Comparison of ENCODE assay signal across 8 cellular contexts in genomic region chr16:2266887-2267286, GRCh38. TPM values are rescaled to one million over a fixed set of nuclear protein-coding genes. Genes with fewer than 3 reads are reported as not detected.
DNase-seq lines count a peak whose midpoint lies in the region; FAIRE-seq and TF ChIP-seq lines count a peak whose summit lies in the region.
"Not testable (repeated sequence)": the region's sequence is repeated elsewhere in the genome, so short reads cannot be mapped to it uniquely, and the experiment has no call there.

No MANE protein-coding gene starts in this region.

- CTCF ChIA-PET in H1 (lab: Charles Lee; ENCODE audit: partially characterized antibody), result interaction anchor here (1.8 kb wide), 1 partner anchor 15 kb away, joined by 4 read pairs; the partner anchor contains the start of gene ECI1

- not testable (repeated sequence) for H4K91ac ChIP-seq in H1 (replicated peaks; ENCODE audit: insufficient read length, low read length)

- H4K8ac ChIP-seq in H1 (ENCODE audit: extremely low read depth, insufficient read depth, low read length), result not testable (repeated sequence)

- not testable (repeated sequence) for H2BK120ac ChIP-seq in H1 (replicated peaks; ENCODE audit: low read depth, low read length)

- intact Hi-C loops in CD14-positive monocyte (cut with micrococcal nuclease), result loop anchor here (5.0 kb wide), 3 partner anchors 45 to 240 kb away; partner anchors contain the start of genes MLST8 (in 2 of the 2) and E4F1 (in 1 of the 2)

- H3K27me3 Mint-ChIP-seq in CD14-positive monocyte (ENCODE audit: low read depth in 3 of 3); activated naive CD4-positive, alpha-beta T cell treated with anti-CD3 and anti-CD28 coated beads, Interleukin-2, amount 50 U/mL, for 24 hours; neural progenitor cell (ENCODE audit: insufficient read depth, low read depth): not testable (repeated sequence)

- H3K4me3 ChIP-seq in HUES6 (ENCODE audit: low read depth, low read length) (peak overlapping the region; percentile 94), H1 (ENCODE audit: extremely low read depth in 1 of 4, insufficient read depth in 2 of 4, low read depth in 3 of 4, low read length in 4 of 4) (peak overlapping the region; percentile 65 to 99 (median 94)), iPS-18c (ENCODE audit: insufficient read depth, low read depth, low read length) (peak overlapping the region; percentile 93), neural progenitor cell (peak overlapping the region; percentile 86), stomach smooth muscle (ENCODE audit: low read length in 2 of 2) (peak overlapping the region; percentile 63 to 96)

- not testable (repeated sequence) for H3K23ac ChIP-seq in H1 (ENCODE audit: insufficient read length)

- not testable (repeated sequence) for H2BK20ac ChIP-seq in H1 (ENCODE audit: low read length)

- H3K36me3 ChIP-seq in HUES6 (ENCODE audit: control insufficient read depth, insufficient read depth, low read length) (peaks cover 38% of the 10 kb centered on the region), H1 (ENCODE audit: control insufficient read depth in 2 of 4, insufficient read depth in 4 of 4, low read length in 3 of 4) (peaks cover 17 to 26% (median 23%) of the 10 kb centered on the region in 4 experiments), stomach smooth muscle (ENCODE audit: control insufficient read depth in 2 of 2, insufficient read depth in 2 of 2, low read length in 2 of 2) (peaks cover 10 to 18% of the 10 kb centered on the region in 2 donors)
- H3K36me3 ChIP-seq in neural progenitor cell, result not testable (repeated sequence)

- H3K14ac ChIP-seq in H1 (ENCODE audit: insufficient read length), result not testable (repeated sequence)

- not testable (repeated sequence) for H2AFZ ChIP-seq in H1 (ENCODE audit: low read length); neural progenitor cell (replicated peaks)

- H3K18ac ChIP-seq in H1 (ENCODE audit: extremely low read depth, low read length), result not testable (repeated sequence)

- not testable (repeated sequence) for H3K56ac ChIP-seq in H1 (replicated peaks; ENCODE audit: insufficient read length, low read depth, low read length)

- H2BK5ac ChIP-seq in H1 (ENCODE audit: low read depth, low read length), result not testable (repeated sequence)

- TF ChIP-seq RAD21 in H1 (IDR thresholded peaks at IDR 0.05 in 1 of 2, conservative IDR thresholded peaks at IDR 0.05 in 1 of 2; ENCODE audit: low read depth in 2 of 2, low read length in 2 of 2), result not testable (repeated sequence)

- H3K4me1 ChIP-seq in HUES6 (ENCODE audit: control insufficient read depth, insufficient read depth, low read length); H1 (replicated peaks in 1 of 4; ENCODE audit: control insufficient read depth in 3 of 4, insufficient read depth in 4 of 4, low read length in 3 of 4): not testable (repeated sequence)
- H3K4me1 ChIP-seq in neural progenitor cell (peaks cover 13% of the 10 kb centered on the region), stomach smooth muscle (ENCODE audit: control insufficient read depth, insufficient read depth, low read length) (peaks cover 25% of the 10 kb centered on the region)

- H2BK15ac ChIP-seq in H1 (ENCODE audit: low read length), result not testable (repeated sequence)

- WGBS in H1 (ENCODE audit: extremely low coverage in 1 of 2, insufficient coverage in 1 of 2, insufficient read length in 1 of 2, insufficient replicate concordance in 2 of 2, low coverage in 1 of 2, low lambda C conversion rate in 2 of 2, missing lambda C conversion rate in 1 of 2), 2 experiments, result 5% methylated on average over 11 of the region's 12 CpGs; no CpG with 5 or more reads in 1 of the 2 experiments

- H4K20me1 ChIP-seq in H1 (replicated peaks in 1 of 2; ENCODE audit: control insufficient read depth in 1 of 2, insufficient read depth in 2 of 2, low read length in 2 of 2) (peaks cover 30 to 32% of the 10 kb centered on the region in 2 experiments), neural progenitor cell (ENCODE audit: low read depth) (peaks cover 70% of the 10 kb centered on the region)

- not testable (repeated sequence) for H3K9me3 ChIP-seq in HUES6 (ENCODE audit: control insufficient read depth, insufficient read depth, low read depth, low read length); H1 (ENCODE audit: insufficient read depth in 2 of 2, low read depth in 1 of 2, low read length in 1 of 2); iPS-18c (ENCODE audit: control insufficient read depth, insufficient read depth, low read length); neural progenitor cell (ENCODE audit: low read depth); stomach smooth muscle (ENCODE audit: control insufficient read depth in 2 of 2, low read length in 2 of 2)

- not testable (repeated sequence) for H3K4ac ChIP-seq in H1 (replicated peaks; ENCODE audit: insufficient read length, low read depth, low read length)

- H3K4me3 Mint-ChIP-seq in CD14-positive monocyte (peak overlapping the region; percentile 86 to 96), neural progenitor cell (peak overlapping the region; percentile 96)
- H3K4me3 Mint-ChIP-seq in activated naive CD4-positive, alpha-beta T cell treated with anti-CD3 and anti-CD28 coated beads, Interleukin-2, amount 50 U/mL, for 24 hours, result peak overlapping the region; percentile 94

- H3K27me3 ChIP-seq in HUES6 (ENCODE audit: control insufficient read depth, insufficient read depth, low read length); H1 (replicated peaks in 1 of 4; ENCODE audit: control insufficient read depth in 3 of 4, extremely low read depth in 1 of 4, insufficient read depth in 3 of 4, low read length in 3 of 4); neural progenitor cell; stomach smooth muscle (ENCODE audit: control insufficient read depth in 1 of 2, insufficient read depth in 2 of 2, low read length in 2 of 2): not testable (repeated sequence)

- H2AK5ac ChIP-seq in H1 (ENCODE audit: low read depth, low read length), result not testable (repeated sequence)

- H3K9ac ChIP-seq in HUES6 (ENCODE audit: low read length), result peak overlapping the region; percentile 93
- peak overlapping the region; percentile 96 to 100 (median 98) for H3K9ac ChIP-seq in H1 (replicated peaks in 1 of 4; ENCODE audit: extremely low read depth in 1 of 4, low read depth in 3 of 4, low read length in 3 of 4)
- H3K9ac ChIP-seq in neural progenitor cell, result peak overlapping the region; percentile 100
- peak overlapping the region; percentile 55 to 82 for H3K9ac ChIP-seq in stomach smooth muscle (ENCODE audit: low read length in 2 of 2)

- peak overlapping the region; percentile 96; the same call in 1 of the 2 replicates for H3K27ac ChIP-seq in HUES6 (ENCODE audit: low read depth, low read length)
- H3K27ac ChIP-seq in H1 (ENCODE audit: low read depth, low read length); neural progenitor cell; stomach smooth muscle (ENCODE audit: low read length): not testable (repeated sequence)

- H3F3A ChIP-seq in neural progenitor cell (ENCODE audit: low read depth), result peaks cover 15% of the 10 kb centered on the region

- not testable (repeated sequence) for H3K9me3 Mint-ChIP-seq in CD14-positive monocyte; activated naive CD4-positive, alpha-beta T cell treated with anti-CD3 and anti-CD28 coated beads, Interleukin-2, amount 50 U/mL, for 24 hours; neural progenitor cell

- H3K36me3 Mint-ChIP-seq in CD14-positive monocyte (peaks cover 28 to 35% of the 10 kb centered on the region in 2 donors), neural progenitor cell (peaks cover 21% of the 10 kb centered on the region)
- not testable (repeated sequence) for H3K36me3 Mint-ChIP-seq in activated naive CD4-positive, alpha-beta T cell treated with anti-CD3 and anti-CD28 coated beads, Interleukin-2, amount 50 U/mL, for 24 hours

- not testable (repeated sequence) for H3K23me2 ChIP-seq in H1 (ENCODE audit: low read depth, low read length)

- TF ChIP-seq POLR2A in H1 (IDR thresholded peaks at IDR 0.05; ENCODE audit: control extremely low read depth in 1 of 2, low read depth in 2 of 2, low read length in 2 of 2), result not testable (repeated sequence)

- H3K4me2 ChIP-seq in H1 (ENCODE audit: insufficient read depth in 1 of 2, low read depth in 2 of 2, low read length in 2 of 2) (peak overlapping the region; percentile 69 to 93), neural progenitor cell (peak overlapping the region; percentile 78)

- H3K79me1 ChIP-seq in H1 (ENCODE audit: low read depth, low read length), result peaks cover 15% of the 10 kb centered on the region

- H3K27ac Mint-ChIP-seq in CD14-positive monocyte, result peak overlapping the region; percentile 89 to 99 (median 94)
- H3K27ac Mint-ChIP-seq in activated naive CD4-positive, alpha-beta T cell treated with anti-CD3 and anti-CD28 coated beads, Interleukin-2, amount 50 U/mL, for 24 hours, result peak overlapping the region; percentile 91
- peak overlapping the region; percentile 51 for H3K27ac Mint-ChIP-seq in neural progenitor cell

- POLR2A ChIA-PET in H1 (lab: Charles Lee; ENCODE audit: partially characterized antibody), result interaction anchor here (0.8 to 13.7 kb wide), 6 partner anchors 12 to 202 kb away, joined by 3 to 228 read pairs (median 4); partner anchors contain the start of genes ABCA3, DNASE1L2, ECI1 and TRAF7

- H4K5ac ChIP-seq in H1 (ENCODE audit: insufficient read length, low read depth, low read length), result not testable (repeated sequence)

- H3K4me1 Mint-ChIP-seq in CD14-positive monocyte, result peaks cover 31% of the 10 kb centered on the region
- H3K4me1 Mint-ChIP-seq in activated naive CD4-positive, alpha-beta T cell treated with anti-CD3 and anti-CD28 coated beads, Interleukin-2, amount 50 U/mL, for 24 hours, result peaks cover 33% of the 10 kb centered on the region
- peaks cover 26% of the 10 kb centered on the region for H3K4me1 Mint-ChIP-seq in neural progenitor cell

- peak; percentile 48 for FAIRE-seq in H1 (lab: Jason Lieb, UNC)

- DNase-seq in CD14-positive monocyte (ENCODE audit: low spot score); H1 (ENCODE audit: low read depth in 1 of 2, low spot score in 2 of 2): not testable (repeated sequence)
- DNase-seq in T follicular helper cell (ENCODE audit: low read depth), result peak; percentile 12
- DNase-seq in neural progenitor cell (ENCODE audit: low spot score), result peak; percentile 26

- TF ChIP-seq EP300 in H1 (IDR thresholded peaks at IDR 0.05; ENCODE audit: borderline replicate concordance in 1 of 2, low read depth in 2 of 2, low read length in 2 of 2), result not testable (repeated sequence)

- H3K79me2 ChIP-seq in H1 (ENCODE audit: control insufficient read depth in 1 of 2, insufficient read depth in 2 of 2, low read length in 2 of 2) (peaks cover 48 to 67% of the 10 kb centered on the region in 2 experiments), neural progenitor cell (ENCODE audit: low read depth) (peaks cover 79% of the 10 kb centered on the region)

- not testable (repeated sequence) for TF ChIP-seq CTCF in CD14-positive monocyte (IDR thresholded peaks at IDR 0.05); H1 (IDR thresholded peaks at IDR 0.05; ENCODE audit: control extremely low read depth in 1 of 3, insufficient read depth in 1 of 3, low read depth in 1 of 3, low read length in 3 of 3); neural progenitor cell (IDR thresholded peaks at IDR 0.05)

- not testable (repeated sequence) for H2BK12ac ChIP-seq in H1 (ENCODE audit: low read depth, low read length)

RNA-seq across cellular contexts. Expression of gene RNPS1, which starts 1.0 kb away (rescaled TPM):
- polyA plus RNA-seq in CD14-positive monocyte (100 to 1,000 TPM in 1 of 2 donors, 10 to 100 TPM in 1; 93.7 to 106 TPM), H1 (2011; rRNA removed) (350 and 516 TPM in 2 replicates)
- total RNA-seq in H1 (2021; fragmentation: NEBNext Ultra II Directional; extraction: Animal tissue kit (Norgen Biotek cat#: 25700)), result 330 and 357 TPM in 2 replicates
- polyA plus RNA-seq in H1 (2011; cell fraction: cytosol; rRNA removed), result 390 TPM
- 343 TPM for polyA plus RNA-seq in H1 (2011; cell fraction: nucleus; rRNA removed)
- polyA plus RNA-seq in H1 (2012, experiment 1 of 2), result 265 to 341 TPM (median 323 TPM) in 4 replicates
- polyA plus RNA-seq in H1 (2012, experiment 2 of 2), result 331 TPM
- polyA plus RNA-seq in H1 (2013, experiment 1 of 2), result 282 TPM
- 281 TPM for polyA plus RNA-seq in H1 (2013, experiment 2 of 2)
- 137 and 199 TPM in 2 replicates for polyA minus RNA-seq in H1 (2011; rRNA and poly(A)+ RNA removed)
- 150 TPM for polyA minus RNA-seq in H1 (2011; cell fraction: cytosol; rRNA and poly(A)+ RNA removed)
- 141 TPM for polyA minus RNA-seq in H1 (2011; cell fraction: nucleus; rRNA and poly(A)+ RNA removed)
- 176 and 284 TPM in 2 replicates for total RNA-seq in neural progenitor cell (ENCODE audit: low replicate concordance)

RNA-seq across cellular contexts. Expression of gene ECI1, which starts 15.5 kb away (rescaled TPM):
- polyA plus RNA-seq in CD14-positive monocyte (10 to 100 TPM; 52.3 to 74.5 TPM), H1 (2011; rRNA removed) (151 and 154 TPM in 2 replicates)
- total RNA-seq in H1 (2021; fragmentation: NEBNext Ultra II Directional; extraction: Animal tissue kit (Norgen Biotek cat#: 25700)), result 79.5 and 80.0 TPM in 2 replicates
- 133 TPM for polyA plus RNA-seq in H1 (2011; cell fraction: cytosol; rRNA removed)
- 128 TPM for polyA plus RNA-seq in H1 (2011; cell fraction: nucleus; rRNA removed)
- 67.8 to 120 TPM (median 104 TPM) in 4 replicates for polyA plus RNA-seq in H1 (2012, experiment 1 of 2)
- 83.0 TPM for polyA plus RNA-seq in H1 (2012, experiment 2 of 2)
- polyA plus RNA-seq in H1 (2013, experiment 1 of 2), result 59.9 TPM
- 52.9 TPM for polyA plus RNA-seq in H1 (2013, experiment 2 of 2)
- polyA minus RNA-seq in H1 (2011; rRNA and poly(A)+ RNA removed), result 20.6 and 24.2 TPM in 2 replicates
- polyA minus RNA-seq in H1 (2011; cell fraction: cytosol; rRNA and poly(A)+ RNA removed), result 42.8 TPM
- polyA minus RNA-seq in H1 (2011; cell fraction: nucleus; rRNA and poly(A)+ RNA removed), result 39.6 TPM
- 39.7 and 85.6 TPM in 2 replicates for total RNA-seq in neural progenitor cell (ENCODE audit: low replicate concordance)

RNA-seq across cellular contexts. Expression of gene DNASE1L2, which starts 30.6 kb away (rescaled TPM):
- not detected for polyA plus RNA-seq in CD14-positive monocyte
- 0.19 and 0.35 TPM in 2 replicates for total RNA-seq in H1 (2021; fragmentation: NEBNext Ultra II Directional; extraction: Animal tissue kit (Norgen Biotek cat#: 25700))
- 0.75 and 0.97 TPM in 2 replicates for polyA plus RNA-seq in H1 (2011; rRNA removed)
- polyA plus RNA-seq in H1 (2011; cell fraction: cytosol; rRNA removed), result 0.41 TPM
- 2.0 TPM for polyA plus RNA-seq in H1 (2011; cell fraction: nucleus; rRNA removed)
- polyA plus RNA-seq in H1 (2012, experiment 1 of 2), result 0.20 to 0.64 TPM (median 0.42 TPM) in 4 replicates
- polyA plus RNA-seq in H1 (2012, experiment 2 of 2), result 0.24 TPM
- polyA plus RNA-seq in H1 (2013, experiment 1 of 2), result 0.28 TPM
- polyA plus RNA-seq in H1 (2013, experiment 2 of 2), result 0.22 TPM
- 0.09 and 0.12 TPM in 2 replicates for polyA minus RNA-seq in H1 (2011; rRNA and poly(A)+ RNA removed)
- not detected for polyA minus RNA-seq in H1 (2011; cell fraction: cytosol; rRNA and poly(A)+ RNA removed)
- polyA minus RNA-seq in H1 (2011; cell fraction: nucleus; rRNA and poly(A)+ RNA removed), result 0.60 TPM
- total RNA-seq in neural progenitor cell (ENCODE audit: low replicate concordance), result 0.21 and 1.6 TPM in 2 replicates

RNA-seq across cellular contexts. Expression of gene E4F1, which starts 43.5 kb away (rescaled TPM):
- polyA plus RNA-seq in CD14-positive monocyte (1 to 10 TPM; 4.9 to 5.8 TPM), H1 (2011; rRNA removed) (27.0 and 34.2 TPM in 2 replicates)
- 21.9 and 22.2 TPM in 2 replicates for total RNA-seq in H1 (2021; fragmentation: NEBNext Ultra II Directional; extraction: Animal tissue kit (Norgen Biotek cat#: 25700))
- 31.8 TPM for polyA plus RNA-seq in H1 (2011; cell fraction: cytosol; rRNA removed)
- polyA plus RNA-seq in H1 (2011; cell fraction: nucleus; rRNA removed), result 122 TPM
- polyA plus RNA-seq in H1 (2012, experiment 1 of 2), result 10.7 to 22.9 TPM (median 21.9 TPM) in 4 replicates
- polyA plus RNA-seq in H1 (2012, experiment 2 of 2), result 12.4 TPM
- polyA plus RNA-seq in H1 (2013, experiment 1 of 2), result 15.0 TPM
- polyA plus RNA-seq in H1 (2013, experiment 2 of 2), result 11.6 TPM
- 7.6 and 10.1 TPM in 2 replicates for polyA minus RNA-seq in H1 (2011; rRNA and poly(A)+ RNA removed)
- polyA minus RNA-seq in H1 (2011; cell fraction: cytosol; rRNA and poly(A)+ RNA removed), result 18.4 TPM
- polyA minus RNA-seq in H1 (2011; cell fraction: nucleus; rRNA and poly(A)+ RNA removed), result 24.6 TPM
- total RNA-seq in neural progenitor cell (ENCODE audit: low replicate concordance), result 7.4 and 37.7 TPM in 2 replicates

RNA-seq across cellular contexts. Expression of gene PGP, which starts 52.2 kb away (rescaled TPM):
- polyA plus RNA-seq in CD14-positive monocyte (10 to 100 TPM in 1 of 2 donors, 1 to 10 TPM in 1; 7.2 to 20.2 TPM), H1 (2011; rRNA removed) (55.9 and 63.9 TPM in 2 replicates)
- 30.9 and 32.6 TPM in 2 replicates for total RNA-seq in H1 (2021; fragmentation: NEBNext Ultra II Directional; extraction: Animal tissue kit (Norgen Biotek cat#: 25700))
- polyA plus RNA-seq in H1 (2011; cell fraction: cytosol; rRNA removed), result 44.0 TPM
- polyA plus RNA-seq in H1 (2011; cell fraction: nucleus; rRNA removed), result 81.1 TPM
- polyA plus RNA-seq in H1 (2012, experiment 1 of 2), result 20.8 to 40.2 TPM (median 35.0 TPM) in 4 replicates
- 26.7 TPM for polyA plus RNA-seq in H1 (2012, experiment 2 of 2)
- polyA plus RNA-seq in H1 (2013, experiment 1 of 2), result 54.8 TPM
- polyA plus RNA-seq in H1 (2013, experiment 2 of 2), result 48.7 TPM
- polyA minus RNA-seq in H1 (2011; rRNA and poly(A)+ RNA removed), result 9.5 and 10.9 TPM in 2 replicates
- 18.8 TPM for polyA minus RNA-seq in H1 (2011; cell fraction: cytosol; rRNA and poly(A)+ RNA removed)
- 28.7 TPM for polyA minus RNA-seq in H1 (2011; cell fraction: nucleus; rRNA and poly(A)+ RNA removed)
- 13.3 and 42.9 TPM in 2 replicates for total RNA-seq in neural progenitor cell (ENCODE audit: low replicate concordance)
